ENCODE assay signal across 1 cellular context in genomic region chr9:89606567-89607311, GRCh38.
TF ChIP-seq lines count a peak whose summit lies in the region.

No MANE protein-coding gene starts in this region.

TF ChIP-seq in K562, 482 proteins besides CTCF, POLR2A, EP300 and RAD21 (continued from another document and continues in another):
- TF ChIP-seq ZNF280A (IDR thresholded peaks at IDR 0.05; ENCODE audit: low read depth, partially characterized antibody) (no peak), ZNF24 (IDR thresholded peaks at IDR 0.05) (no peak), PRPF4 (IDR thresholded peaks at IDR 0.05; ENCODE audit: insufficient read depth, low read depth, low read length, poor library complexity, severe bottlenecking) (no peak), ZNF282 (CRISPR knock-in tag; IDR thresholded peaks at IDR 0.05) (no peak), ZNF324 (CRISPR knock-in tag; IDR thresholded peaks at IDR 0.05) (no peak), RB1 (IDR thresholded peaks at IDR 0.05; ENCODE audit: low read depth) (no peak), SOX6 (IDR thresholded peaks at IDR 0.05) (peak; percentile 40; the same call in 1 of the 2 replicates), ZNF184 (CRISPR knock-in tag; IDR thresholded peaks at IDR 0.05) (no peak), CHD7 (IDR thresholded peaks at IDR 0.05; ENCODE audit: low read depth, low read length) (no peak), RUNX1 (IDR thresholded peaks at IDR 0.05; ENCODE audit: low read depth) (no peak), SMAD4 (CRISPR knock-in tag; conservative IDR thresholded peaks at IDR 0.05) (0 out of 2 replicates have a peak, but pooled peaks have one; percentile 18), DLX4 (CRISPR knock-in tag; IDR thresholded peaks at IDR 0.05) (no peak), HMBOX1 (IDR thresholded peaks at IDR 0.05) (no peak), JUNB (CRISPR knock-in tag; conservative IDR thresholded peaks at IDR 0.05) (no peak), MAZ (CRISPR knock-in tag; conservative IDR thresholded peaks at IDR 0.05 in 1 of 2, IDR thresholded peaks at IDR 0.05 in 1 of 2) (peak in 1 of 2 experiments; percentile 44; a peak in 1 of 4 replicates), ELK1 (CRISPR knock-in tag; IDR thresholded peaks at IDR 0.05) (no peak), ZNF76 (CRISPR knock-in tag; IDR thresholded peaks at IDR 0.05; ENCODE audit: borderline replicate concordance) (no peak), ZNF140 (CRISPR knock-in tag; IDR thresholded peaks at IDR 0.05) (no peak), ZNF395 (CRISPR knock-in tag; IDR thresholded peaks at IDR 0.05) (peak; percentile 76; the same call in 1 of the 2 replicates), MTA1 (IDR thresholded peaks at IDR 0.05; ENCODE audit: borderline replicate concordance) (no peak), RBM14 (IDR thresholded peaks at IDR 0.05; ENCODE audit: borderline replicate concordance, insufficient read depth, low read depth, low read length) (no peak), HDAC8 (tag; IDR thresholded peaks at IDR 0.05) (no peak), NR3C1 (CRISPR knock-in tag; IDR thresholded peaks at IDR 0.05) (no peak), PTTG1 (tag; IDR thresholded peaks at IDR 0.05; ENCODE audit: low read depth) (no peak), SAFB (IDR thresholded peaks at IDR 0.05; ENCODE audit: borderline replicate concordance, low read depth, low read length) (no peak), IFI16 (CRISPR knock-in tag; IDR thresholded peaks at IDR 0.05) (no peak), ZNF232 (CRISPR knock-in tag; IDR thresholded peaks at IDR 0.05) (no peak), ETV5 (CRISPR knock-in tag; IDR thresholded peaks at IDR 0.05; ENCODE audit: low read depth) (no peak), SFPQ (IDR thresholded peaks at IDR 0.05; ENCODE audit: low read depth, low read length) (no peak), NCOA1 (IDR thresholded peaks at IDR 0.05; ENCODE audit: low read depth) (no peak; the same call in 1 of the 2 replicates), NR2F6 (CRISPR knock-in tag; IDR thresholded peaks at IDR 0.05) (no peak), ARID3B (CRISPR knock-in tag; IDR thresholded peaks at IDR 0.05; ENCODE audit: borderline replicate concordance) (no peak), PHB2 (IDR thresholded peaks at IDR 0.05; ENCODE audit: low read depth) (peak; percentile 50; the same call in 1 of the 2 replicates), ZSCAN32 (CRISPR knock-in tag; IDR thresholded peaks at IDR 0.05) (no peak), HINFP (tag; conservative IDR thresholded peaks at IDR 0.05; ENCODE audit: low read depth) (no peak), ZNF354B (CRISPR knock-in tag; IDR thresholded peaks at IDR 0.05) (no peak), HNRNPH1 (optimal IDR thresholded peaks at IDR 0.05; ENCODE audit: low read depth, low read length) (no peak), NUFIP1 (IDR thresholded peaks at IDR 0.05; ENCODE audit: partially characterized antibody) (no peak), HCFC1 (IDR thresholded peaks at IDR 0.05; ENCODE audit: low read depth, low read length) (no peak), FOS (IDR thresholded peaks at IDR 0.05; ENCODE audit: extremely low read depth, insufficient read length) (no peak), CBX5 (IDR thresholded peaks at IDR 0.05; ENCODE audit: borderline replicate concordance, low read depth) (no peak), ZNF212 (CRISPR knock-in tag; IDR thresholded peaks at IDR 0.05) (no peak)
